8 cellular contexts compared by ENCODE assay signal in the genomic region with DNA sequence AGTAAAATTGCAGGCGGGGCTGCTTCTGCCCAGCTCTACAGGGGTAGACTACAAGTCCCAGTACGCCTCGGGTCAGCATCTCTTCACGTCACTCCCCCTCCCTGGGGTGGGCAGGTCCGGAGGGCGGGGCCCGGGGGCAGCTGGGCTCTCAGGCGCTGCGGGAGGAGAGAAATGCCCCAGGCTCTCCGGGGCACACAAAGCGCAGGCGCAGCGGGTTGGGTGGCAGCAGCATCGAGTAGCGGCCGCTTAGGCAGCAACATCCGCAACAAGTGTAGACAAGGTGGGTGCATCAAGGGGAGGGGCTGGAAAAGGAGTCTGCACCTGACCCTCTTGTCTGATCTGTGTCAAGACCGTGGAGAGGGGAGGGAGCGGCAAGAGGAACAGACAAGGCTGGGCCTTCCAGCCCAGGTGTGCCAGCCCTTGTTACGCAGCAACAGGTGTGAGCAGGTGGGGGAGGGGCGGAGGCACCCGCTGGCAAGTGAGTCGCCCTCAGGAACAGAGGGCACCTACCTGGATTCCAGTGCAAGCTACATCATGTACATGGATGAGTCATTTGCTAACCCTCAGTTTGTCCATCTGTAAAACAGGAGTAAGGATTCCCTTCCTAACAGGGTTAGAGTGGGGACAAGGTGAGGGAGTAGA. TPM values are rescaled to one million over a fixed set of nuclear protein-coding genes. Genes with fewer than 3 reads are reported as not detected.
DNase-seq lines count a peak whose midpoint lies in the region; ATAC-seq and TF ChIP-seq lines count a peak whose summit lies in the region.

No MANE protein-coding gene starts in this region.

- H3K36me3 Mint-ChIP-seq in activated CD4-positive, alpha-beta T cell treated with anti-CD3 and anti-CD28 coated beads, Interleukin-2, amount 10 ng/mL, durations not matched to agents 7 days and 5 days (ENCODE audit: low read depth) = no peaks in the 10 kb centered on the region

- CTCF ChIA-PET in activated CD4-positive, alpha-beta T cell treated with anti-CD3 and anti-CD28 coated beads, Interleukin-2, amount 10 ng/mL, durations not matched to agents 7 days and 5 days (lab: Charles Lee) = interaction anchor here (0.6 to 3.8 kb wide), 7 partner anchors 12 to 341 kb away, joined by 3 to 26 read pairs (median 3); no protein-coding TSS in a partner anchor

- H3K9me3 Mint-ChIP-seq in activated CD4-positive, alpha-beta T cell treated with anti-CD3 and anti-CD28 coated beads, Interleukin-2, amount 10 ng/mL, durations not matched to agents 7 days and 5 days = no peaks in the 10 kb centered on the region

- H3K4me3 Mint-ChIP-seq in activated CD4-positive, alpha-beta T cell treated with anti-CD3 and anti-CD28 coated beads, Interleukin-2, amount 10 ng/mL, durations not matched to agents 7 days and 5 days = peak overlapping the region; percentile 73

- ATAC-seq in GM18498 (IDR thresholded peaks at IDR 0.05; ENCODE audit: unreplicated experiment) (peak; percentile 92), HG03108 (IDR thresholded peaks at IDR 0.05; ENCODE audit: unreplicated experiment) (peak; percentile 92), left colon (peak; percentile 99)

- no peaks in the 10 kb centered on the region for H3K27me3 Mint-ChIP-seq in activated CD4-positive, alpha-beta T cell treated with anti-CD3 and anti-CD28 coated beads, Interleukin-2, amount 10 ng/mL, durations not matched to agents 7 days and 5 days

- TF ChIP-seq CTCF in choroid plexus epithelial cell (conservative IDR thresholded peaks at IDR 0.05; ENCODE audit: low read depth, low read length) = no peak

- POLR2A ChIA-PET in activated CD4-positive, alpha-beta T cell treated with anti-CD3 and anti-CD28 coated beads, Interleukin-2, amount 10 ng/mL, durations not matched to agents 7 days and 5 days (lab: Charles Lee) = no interaction called here

- H3K27ac Mint-ChIP-seq in activated CD4-positive, alpha-beta T cell treated with anti-CD3 and anti-CD28 coated beads, Interleukin-2, amount 10 ng/mL, durations not matched to agents 7 days and 5 days = peak overlapping the region; percentile 60

- DNase-seq in NCI-H460 (ENCODE audit: extremely low read depth, low read depth) = peak; percentile 60
- DNase-seq in activated CD4-positive, alpha-beta T cell treated with anti-CD3 and anti-CD28 coated beads, Interleukin-2, amount 10 ng/mL, durations not matched to agents 7 days and 5 days = peak; percentile 92
- peak; percentile 84 for DNase-seq in choroid plexus epithelial cell (ENCODE audit: low read depth)
- peak; percentile 92 to 93 for DNase-seq in left colon
- DNase-seq in stimulated activated CD4-positive, alpha-beta T cell treated with anti-CD3 and anti-CD28 coated beads, Interleukin-2, amount 100 ng/mL, for 4 hours (ENCODE audit: low read depth) = peak; percentile 89
- no peak for DNase-seq in NCI-H446 treated with DMSO at 0.1 percent for 48 hours (lab: John Stamatoyannopoulos, UW)

- H3K4me3 ChIP-seq in choroid plexus epithelial cell (ENCODE audit: low read depth, low read length) = peak overlapping the region; percentile 39

- H3K4me1 Mint-ChIP-seq in activated CD4-positive, alpha-beta T cell treated with anti-CD3 and anti-CD28 coated beads, Interleukin-2, amount 10 ng/mL, durations not matched to agents 7 days and 5 days = peaks cover 20% of the 10 kb centered on the region

- intact Hi-C loops in left colon (cut with DNase I, micrococcal nuclease) = no loop called here

RNA-seq across cellular contexts. Expression of gene PLEKHB1, which starts 1.2 kb away (rescaled TPM):
- total RNA-seq in NCI-H460 (2014; rRNA removed; shearing (Covaris generic)) = 0.15 TPM in 1 of 2 replicates, not detected in the other
- 2.2 TPM in 1 of 2 replicates, not detected in the other for polyA plus RNA-seq in NCI-H460 (2014; cell fraction: nucleus; rRNA removed)
- 10 to 100 TPM; 12.6 to 13.6 TPM for total RNA-seq in activated CD4-positive, alpha-beta T cell treated with anti-CD3 and anti-CD28 coated beads, Interleukin-2, amount 10 ng/mL, durations not matched to agents 7 days and 5 days
- 10 to 100 TPM; 11.9 to 15.7 TPM for total RNA-seq in left colon

RNA-seq across cellular contexts. Expression of gene FAM168A, which starts 49.7 kb away (rescaled TPM):
- total RNA-seq in NCI-H460 (2014; rRNA removed; shearing (Covaris generic)) = 5.0 and 5.3 TPM in 2 replicates
- 4.7 and 7.2 TPM in 2 replicates for polyA plus RNA-seq in NCI-H460 (2014; cell fraction: nucleus; rRNA removed)
- total RNA-seq in activated CD4-positive, alpha-beta T cell treated with anti-CD3 and anti-CD28 coated beads, Interleukin-2, amount 10 ng/mL, durations not matched to agents 7 days and 5 days = 10 to 100 TPM; 28.9 to 31.2 TPM
- total RNA-seq in left colon = 10 to 100 TPM; 18.8 to 23.3 TPM
